ENCODE assay signal across 7 cellular contexts in the genomic region with DNA sequence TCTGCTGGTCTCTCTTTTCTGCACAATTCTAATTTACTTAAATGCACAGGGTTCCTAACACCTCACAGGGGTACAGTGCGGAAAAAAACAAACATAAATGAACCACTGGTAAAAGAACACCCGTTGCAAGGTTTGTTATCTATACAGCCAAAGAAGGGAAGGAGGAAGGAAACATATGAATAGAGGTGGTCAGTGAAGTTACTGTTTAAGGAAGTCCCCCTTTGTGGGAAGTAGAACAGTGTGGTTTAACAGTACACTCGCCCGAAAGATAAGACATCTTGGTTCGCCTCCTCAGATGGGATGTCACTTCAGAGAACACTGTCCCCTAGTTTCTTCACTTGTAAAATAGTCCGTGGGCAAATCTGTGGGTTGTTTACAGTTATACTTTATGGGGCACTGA. TPM values are rescaled to one million over a fixed set of nuclear protein-coding genes. Genes with fewer than 3 reads are reported as not detected.
DNase-seq lines count a peak whose midpoint lies in the region; ATAC-seq and TF ChIP-seq lines count a peak whose summit lies in the region.

No MANE protein-coding gene starts in this region.

- intact Hi-C loops in left colon (cut with DNase I, micrococcal nuclease): no loop called here

- TF ChIP-seq POLR2A in GM19099 (IDR thresholded peaks at IDR 0.05; ENCODE audit: extremely low read depth, insufficient read length, low read depth): peak; percentile 29

- DNase-seq in NOMO-1 treated with DMSO at 0.1 percent for 48 hours (lab: John Stamatoyannopoulos, UW; ENCODE audit: unreplicated experiment) (peak; percentile 92), hippocampal formation (lab: John Stamatoyannopoulos, UW) (no peak), left colon (no peak), NCI-H1694 treated with DMSO at 0.1 percent for 48 hours (lab: John Stamatoyannopoulos, UW) (no peak)
- DNase-seq in stimulated activated naive CD8-positive, alpha-beta T cell treated with anti-CD3 and anti-CD28 coated beads, Interleukin-15, Interleukin-2, amounts not matched to agents 100 U/mL and 50 U/mL, for 24 hours: no peak

- peak; percentile 78 for ATAC-seq in HG02970 (IDR thresholded peaks at IDR 0.05; ENCODE audit: low FRiP score, unreplicated experiment)
- peak; percentile 63 for ATAC-seq in stimulated activated naive CD8-positive, alpha-beta T cell treated with anti-CD3 and anti-CD28 coated beads, Interleukin-15, Interleukin-2, amounts not matched to agents 100 U/mL and 50 U/mL, for 24 hours
- no peak for ATAC-seq in left colon

RNA-seq across cellular contexts. Expression of a gene that starts 57.5 kb away (rescaled TPM):
- total RNA-seq in left colon: 1 to 10 TPM; 3.1 to 3.6 TPM
